Comparison of ENCODE assay signal across 12 cellular contexts in genomic region chr16:66487580-66488235, GRCh38.
DNase-seq lines count a peak whose midpoint lies in the region; ATAC-seq and TF ChIP-seq lines count a peak whose summit lies in the region.
"Had no signal": no experiment of that assay in that cellular context is flagged by ENCODE, and none has a peak within 500 bp of the region (broad histone marks: within the 10 kb centered on the region; RNA-seq: fewer than 3 reads in every experiment).

No MANE protein-coding gene starts in this region.

- H3K9ac ChIP-seq in trophoblast cell (ENCODE audit: low read length) = no peak overlapping the region

- peaks cover 5% of the 10 kb centered on the region for H3K9me3 Mint-ChIP-seq in chondrocyte (ENCODE audit: low read depth)

- H3K27ac ChIP-seq in heart left ventricle = peak overlapping the region in 2 of 12 donors; percentile 29 to 62
- H3K27ac ChIP-seq in aorta (ENCODE audit: low read depth in 1 of 2, low read length in 2 of 2) = peak overlapping the region in 1 of 2 donors; percentile 60
- peak overlapping the region in 3 of 8 donors; percentile 32 to 63 (median 52) for H3K27ac ChIP-seq in spleen
- no peak overlapping the region for H3K27ac ChIP-seq in prostate gland
- H3K27ac ChIP-seq in trophoblast cell (ENCODE audit: low read depth, low read length) = no peak overlapping the region

- no peaks in the 10 kb centered on the region for H3K36me3 Mint-ChIP-seq in chondrocyte (ENCODE audit: low read depth)

- ATAC-seq in left ventricle myocardium superior (no peak), heart left ventricle (no peak), aorta (ENCODE audit: low FRiP score) (peak; percentile 24)

- H3K4me2 ChIP-seq in trophoblast cell (ENCODE audit: low read length) = no peak overlapping the region

- H3K4me3 Mint-ChIP-seq in chondrocyte (ENCODE audit: unreplicated experiment) = no peak overlapping the region

- no peaks in the 10 kb centered on the region for H3K27me3 ChIP-seq in heart left ventricle
- no peaks in the 10 kb centered on the region for H3K27me3 ChIP-seq in aorta (ENCODE audit: control insufficient read depth in 1 of 2, insufficient read depth in 2 of 2, low read length in 1 of 2)
- no peaks in the 10 kb centered on the region for H3K27me3 ChIP-seq in spleen (replicated peaks in 1 of 7)
- H3K27me3 ChIP-seq in prostate gland (replicated peaks; ENCODE audit: insufficient read depth) = no peaks in the 10 kb centered on the region
- no peaks in the 10 kb centered on the region for H3K27me3 ChIP-seq in trophoblast cell (ENCODE audit: insufficient read depth, low read length)

- no peak overlapping the region for H4K12ac ChIP-seq in trophoblast cell (ENCODE audit: low read depth, low read length)

- intact Hi-C loops in left ventricle myocardium superior (cut with micrococcal nuclease) (no loop called here), heart left ventricle (cut with DNase I) (loop anchor here in 1 of 10 donors (10.0 kb wide), 1 partner anchor 67 kb away; the partner anchor contains the start of genes CKLF and TK2), aorta (cut with DNase I) (no loop called here), spleen (cut with DNase I; ENCODE audit: low total_unique reads) (loop anchor here (5.0 kb wide), 1 partner anchor 75 kb away; no protein-coding TSS in a partner anchor), prostate gland (cut with DNase I) (no loop called here)

- H2BK5ac ChIP-seq in trophoblast cell (ENCODE audit: low read depth, low read length, poor library complexity) = no peak overlapping the region

- H3K27me3 Mint-ChIP-seq in chondrocyte (ENCODE audit: low read depth) = no peaks in the 10 kb centered on the region

- no peak overlapping the region for H2BK12ac ChIP-seq in trophoblast cell (ENCODE audit: low read length)

- H3K27ac Mint-ChIP-seq in chondrocyte (ENCODE audit: unreplicated experiment) = peak overlapping the region; percentile 96

- peaks cover 0 to 5% (median 0%) of the 10 kb centered on the region in 12 donors for H3K9me3 ChIP-seq in heart left ventricle
- no peaks in the 10 kb centered on the region for H3K9me3 ChIP-seq in aorta (ENCODE audit: control insufficient read depth, low read length)
- H3K9me3 ChIP-seq in spleen = no peaks in the 10 kb centered on the region
- no peaks in the 10 kb centered on the region for H3K9me3 ChIP-seq in prostate gland
- no peaks in the 10 kb centered on the region for H3K9me3 ChIP-seq in trophoblast cell (ENCODE audit: insufficient read depth, low read depth, low read length)

- H3K79me1 ChIP-seq in trophoblast cell (ENCODE audit: low read length) = no peaks in the 10 kb centered on the region

- no peak overlapping the region for H2AK5ac ChIP-seq in trophoblast cell (ENCODE audit: low read length)

- H3K18ac ChIP-seq in trophoblast cell (ENCODE audit: low read length) = no peak overlapping the region

- DNase-seq in left ventricle myocardium superior = peak; percentile 21
- DNase-seq in heart left ventricle = no peak
- DNase-seq in chondrocyte (ENCODE audit: low spot score) = peak; percentile 59
- peak; percentile 34 for DNase-seq in myocyte (ENCODE audit: low read depth)
- DNase-seq in aorta = peak in 1 of 2 donors; percentile 70
- no peak for DNase-seq in spleen
- no peak for DNase-seq in prostate gland (ENCODE audit: low spot score)
- no peak for DNase-seq in trophoblast cell
- DNase-seq: H7; NCI-H1417 treated with DMSO at 0.1 percent for 48 hours; NCI-H524 treated with DMSO at 0.1 percent for 48 hours; stimulated activated CD4-positive, alpha-beta T cell treated with anti-CD3 and anti-CD28 coated beads, Interleukin-15, amount 100 ng/mL, for 24 hours had no signal

- H3K4ac ChIP-seq in trophoblast cell (ENCODE audit: low read depth, low read length) = no peak overlapping the region

- H3K36me3 ChIP-seq in heart left ventricle = no peaks in the 10 kb centered on the region
- no peaks in the 10 kb centered on the region for H3K36me3 ChIP-seq in aorta (ENCODE audit: control insufficient read depth in 1 of 2, insufficient read depth in 2 of 2, low read length in 1 of 2)
- H3K36me3 ChIP-seq in spleen = no peaks in the 10 kb centered on the region
- H3K36me3 ChIP-seq in prostate gland = no peaks in the 10 kb centered on the region
- no peaks in the 10 kb centered on the region for H3K36me3 ChIP-seq in trophoblast cell (ENCODE audit: control insufficient read depth in 1 of 2, insufficient read depth in 2 of 2, low read length in 2 of 2)

- 77 to 91% (median 90%) methylated on average over 4 to 5 of the region's 5 CpGs for WGBS in heart left ventricle, 4 donors
- 57 to 62% methylated on average over 5 of the region's 5 CpGs for WGBS in aorta, 2 donors
- 72 to 90% (median 85%) methylated on average over 4 to 5 of the region's 5 CpGs for WGBS in spleen, 5 donors
- 79% methylated on average over 5 of the region's 5 CpGs for WGBS in prostate gland
- WGBS in trophoblast cell (ENCODE audit: extremely low coverage, insufficient coverage, insufficient read length) = no CpG with 5 or more reads among the region's 5 CpGs

- no peak overlapping the region for H3K14ac ChIP-seq in trophoblast cell (ENCODE audit: low read length)

- H2BK120ac ChIP-seq in trophoblast cell (ENCODE audit: insufficient read depth, low read length, poor library complexity) = no peak overlapping the region

- H3K4me3 ChIP-seq in heart left ventricle = no peak overlapping the region
- no peak overlapping the region for H3K4me3 ChIP-seq in aorta (ENCODE audit: low read length in 2 of 2)
- H3K4me3 ChIP-seq in spleen = no peak overlapping the region
- no peak overlapping the region for H3K4me3 ChIP-seq in prostate gland
- no peak overlapping the region for H3K4me3 ChIP-seq in trophoblast cell (ENCODE audit: low read depth, low read length)

- no peak overlapping the region for H2AFZ ChIP-seq in trophoblast cell (ENCODE audit: insufficient read depth, low read length, poor library complexity)

- H3K4me1 Mint-ChIP-seq in chondrocyte (ENCODE audit: low read depth) = peaks cover 42% of the 10 kb centered on the region

- no peak overlapping the region for H3K23ac ChIP-seq in trophoblast cell (ENCODE audit: low read length)

- TF ChIP-seq CTCF in heart left ventricle (IDR thresholded peaks at IDR 0.05) (no peak), chondrocyte (IDR thresholded peaks at IDR 0.05) (no peak), spleen (IDR thresholded peaks at IDR 0.05 in 8 of 11, conservative IDR thresholded peaks at IDR 0.05 in 3 of 11) (no peak), prostate gland (IDR thresholded peaks at IDR 0.05) (no peak)

- no peaks in the 10 kb centered on the region for H3K79me2 ChIP-seq in trophoblast cell (ENCODE audit: control insufficient read depth, insufficient read depth, low read length, poor library complexity)

- no peak overlapping the region for H4K91ac ChIP-seq in trophoblast cell (ENCODE audit: low read depth, low read length)

- H4K8ac ChIP-seq in trophoblast cell (ENCODE audit: low read depth, low read length) = no peak overlapping the region

- TF ChIP-seq POLR2A in heart left ventricle (IDR thresholded peaks at IDR 0.05) (no peak), spleen (IDR thresholded peaks at IDR 0.05) (no peak), prostate gland (IDR thresholded peaks at IDR 0.05) (no peak)

- H3K4me1 ChIP-seq in heart left ventricle (peaks cover 0 to 35% (median 10%) of the 10 kb centered on the region in 12 donors), aorta (ENCODE audit: control insufficient read depth in 1 of 2, insufficient read depth in 2 of 2, low read length in 2 of 2) (no peaks in the 10 kb centered on the region), spleen (peaks cover 6 to 63% (median 30%) of the 10 kb centered on the region in 6 donors), prostate gland (replicated peaks) (no peaks in the 10 kb centered on the region), trophoblast cell (ENCODE audit: control insufficient read depth in 1 of 2, insufficient read depth in 2 of 2, low read length in 2 of 2) (peaks cover 2 to 7% of the 10 kb centered on the region in 2 experiments)

Comparison
In these comparisons a context has a peak if more than half of its experiments do, and no peak if none do; other contexts are left out.
1. DNase-seq: peak in left ventricle myocardium superior (single experiment), chondrocyte (single experiment) and myocyte (single experiment); none in heart left ventricle (0 of 5), spleen (single experiment), prostate gland (single experiment) and trophoblast cell (0 of 2).